Comparison of ENCODE assay signal across 19 cellular contexts in genomic region chr22:38783095-38783710, GRCh38. TPM values are rescaled to one million over a fixed set of nuclear protein-coding genes. Genes with fewer than 3 reads are reported as not detected.
A peak's percentile ranks its signal among the peaks of the same experiment; 100 is the strongest.
DNase-seq lines count a peak whose midpoint lies in the region; ATAC-seq and TF ChIP-seq lines count a peak whose summit lies in the region.
"Had no signal": no experiment of that assay in that cellular context is flagged by ENCODE, and none has a peak within 500 bp of the region (broad histone marks: within the 10 kb centered on the region; RNA-seq: fewer than 3 reads in every experiment).

No MANE protein-coding gene starts in this region.

- no peaks in the 10 kb centered on the region for H3K27me3 Mint-ChIP-seq in neural progenitor cell (ENCODE audit: insufficient read depth, low read depth)
- H3K27me3 Mint-ChIP-seq: activated CD4-positive, alpha-beta memory T cell treated with anti-CD3 and anti-CD28 coated beads for 36 hours; activated naive CD4-positive, alpha-beta T cell treated with anti-CD3 and anti-CD28 coated beads, Interleukin-2, amount 10 ng/mL, durations not matched to agents 7 days and 5 days had no signal

- ATAC-seq in foreskin keratinocyte (no peak), GM21447 (IDR thresholded peaks at IDR 0.05; ENCODE audit: unreplicated experiment) (no peak)
- ATAC-seq: sciatic nerve had no signal

- H3K27ac ChIP-seq in BLaER1 treated with 17β-estradiol and CSF1 and Interleukin-3, amounts not matched to agents 10 nM and 100 nM, result peak overlapping the region in 10 of 11 experiments; percentile 12 to 71 (median 64); a peak in 17 of 22 replicates
- H3K27ac ChIP-seq in neural progenitor cell (no peak overlapping the region), foreskin keratinocyte (no peak overlapping the region)
- H3K27ac ChIP-seq: ovary had no signal

- H3K4me3 ChIP-seq in BLaER1 treated with 17β-estradiol and CSF1 and Interleukin-3, amounts not matched to agents 10 nM and 100 nM, result no peak overlapping the region
- H3K4me3 ChIP-seq in fibroblast of pulmonary artery (replicated peaks; ENCODE audit: low read depth, low read length) (no peak overlapping the region), neural progenitor cell (no peak overlapping the region)
- H3K4me3 ChIP-seq: ovary had no signal

- H4K20me1 ChIP-seq in BLaER1 treated with 17β-estradiol and CSF1 and Interleukin-3, amounts not matched to agents 10 nM and 100 nM, result peaks cover 0 to 4% (median 0%) of the 10 kb centered on the region in 11 experiments; a peak in 2 of 22 replicates
- H4K20me1 ChIP-seq in neural progenitor cell (ENCODE audit: low read depth), result peaks cover 3% of the 10 kb centered on the region

- H3K27me3 ChIP-seq in BLaER1 treated with 17β-estradiol and CSF1 and Interleukin-3, amounts not matched to agents 10 nM and 100 nM, result no peaks in the 10 kb centered on the region
- H3K27me3 ChIP-seq in neural progenitor cell (no peaks in the 10 kb centered on the region), foreskin keratinocyte (no peaks in the 10 kb centered on the region)
- H3K27me3 ChIP-seq: ovary had no signal

- peaks cover 0 to 32% (median 17%) of the 10 kb centered on the region in 11 experiments; a peak in 15 of 22 replicates for H3K36me3 ChIP-seq in BLaER1 treated with 17β-estradiol and CSF1 and Interleukin-3, amounts not matched to agents 10 nM and 100 nM
- no peaks in the 10 kb centered on the region for H3K36me3 ChIP-seq in neural progenitor cell
- H3K36me3 ChIP-seq: ovary had no signal

- H3K9ac ChIP-seq in BLaER1 treated with 17β-estradiol and CSF1 and Interleukin-3, amounts not matched to agents 10 nM and 100 nM, result peak overlapping the region in 8 of 11 experiments; percentile 9 to 62 (median 54); a peak in 9 of 22 replicates
- H3K9ac ChIP-seq in neural progenitor cell, result no peak overlapping the region

- peaks cover 5% of the 10 kb centered on the region for H3K36me3 Mint-ChIP-seq in neural progenitor cell
- H3K36me3 Mint-ChIP-seq: activated CD4-positive, alpha-beta memory T cell treated with anti-CD3 and anti-CD28 coated beads for 36 hours had no signal

- H3K9me3 ChIP-seq in BLaER1 treated with 17β-estradiol and CSF1 and Interleukin-3, amounts not matched to agents 10 nM and 100 nM (replicated peaks in 1 of 11), result no peaks in the 10 kb centered on the region
- H3K9me3 ChIP-seq in neural progenitor cell (ENCODE audit: low read depth), result no peaks in the 10 kb centered on the region
- H3K9me3 ChIP-seq: ovary had no signal

- H3K27ac Mint-ChIP-seq in neural progenitor cell, result peak overlapping the region; percentile 50
- H3K27ac Mint-ChIP-seq: activated naive CD4-positive, alpha-beta T cell treated with anti-CD3 and anti-CD28 coated beads, Interleukin-2, amount 10 ng/mL, durations not matched to agents 7 days and 5 days had no signal

- no peaks in the 10 kb centered on the region for H3F3A ChIP-seq in neural progenitor cell (ENCODE audit: low read depth)

- peaks cover 18 to 43% (median 29%) of the 10 kb centered on the region in 10 experiments for H3K4me1 ChIP-seq in BLaER1 treated with 17β-estradiol and CSF1 and Interleukin-3, amounts not matched to agents 10 nM and 100 nM
- H3K4me1 ChIP-seq in neural progenitor cell, result peaks cover 7% of the 10 kb centered on the region
- H3K4me1 ChIP-seq in foreskin keratinocyte, result no peaks in the 10 kb centered on the region

- no peaks in the 10 kb centered on the region for H3K9me3 Mint-ChIP-seq in neural progenitor cell
- H3K9me3 Mint-ChIP-seq: activated CD4-positive, alpha-beta memory T cell treated with anti-CD3 and anti-CD28 coated beads for 36 hours; activated naive CD4-positive, alpha-beta T cell treated with anti-CD3 and anti-CD28 coated beads, Interleukin-2, amount 10 ng/mL, durations not matched to agents 7 days and 5 days had no signal

- peak overlapping the region; percentile 53 to 77 (median 66); a peak in 21 of 22 replicates for H3K4me2 ChIP-seq in BLaER1 treated with 17β-estradiol and CSF1 and Interleukin-3, amounts not matched to agents 10 nM and 100 nM
- no peak overlapping the region for H3K4me2 ChIP-seq in neural progenitor cell

- no peak for TF ChIP-seq CTCF in fibroblast of pulmonary artery (IDR thresholded peaks at IDR 0.05; ENCODE audit: low read length, missing control alignments)
- no peak for TF ChIP-seq CTCF in neural progenitor cell (IDR thresholded peaks at IDR 0.05)
- no peak for TF ChIP-seq CTCF in foreskin keratinocyte (conservative IDR thresholded peaks at IDR 0.05)

- peaks cover 10% of the 10 kb centered on the region for H3K4me1 Mint-ChIP-seq in neural progenitor cell

- no peak overlapping the region for H2AFZ ChIP-seq in neural progenitor cell (replicated peaks)

- H3K79me2 ChIP-seq in neural progenitor cell (ENCODE audit: low read depth), result no peaks in the 10 kb centered on the region

- peak; percentile 55 for DNase-seq in MV-4-11 (lab: John Stamatoyannopoulos, UW)
- peak; percentile 26 for DNase-seq in fibroblast of pulmonary artery (ENCODE audit: low read depth)
- no peak for DNase-seq in neural progenitor cell (ENCODE audit: low spot score)
- no peak for DNase-seq in T-helper 2 cell
- DNase-seq in NCI-H345 (lab: John Stamatoyannopoulos, UW), result no peak
- no peak for DNase-seq in foreskin keratinocyte
- DNase-seq: activated naive CD4-positive, alpha-beta T cell treated with anti-CD3 and anti-CD28 coated beads, Interleukin-2, amount 10 ng/mL, durations not matched to agents 7 days and 5 days; activated T-cell treated with anti-CD3 and anti-CD28 coated beads for 4 hours; Calu3; cortex of kidney; NCI-H2029 treated with DMSO at 0.1 percent for 48 hours; NCI-H510A; ovary; stimulated activated naive CD8-positive, alpha-beta T cell treated with anti-CD3 and anti-CD28 coated beads, Interleukin-15, Interleukin-2, amounts not matched to agents 100 U/mL and 50 U/mL, for 24 hours; trophoblast cell had no signal

- H3K4me3 Mint-ChIP-seq in neural progenitor cell, result no peak overlapping the region
- H3K4me3 Mint-ChIP-seq: activated CD4-positive, alpha-beta memory T cell treated with anti-CD3 and anti-CD28 coated beads for 36 hours; activated naive CD4-positive, alpha-beta T cell treated with anti-CD3 and anti-CD28 coated beads, Interleukin-2, amount 10 ng/mL, durations not matched to agents 7 days and 5 days had no signal

RNA-seq across cellular contexts. Expression of gene DNAL4, which starts 10.7 kb away (rescaled TPM):
- total RNA-seq in neural progenitor cell (ENCODE audit: low replicate concordance) (10.7 and 24.3 TPM in 2 replicates), foreskin keratinocyte (14.0 and 16.3 TPM in 2 replicates)
- polyA plus RNA-seq in foreskin keratinocyte, result 16.7 and 18.8 TPM in 2 replicates

RNA-seq across cellular contexts. Expression of gene SUN2, which starts 27.4 kb away (rescaled TPM):
- 16.2 and 33.5 TPM in 2 replicates for total RNA-seq in neural progenitor cell (ENCODE audit: low replicate concordance)
- 47.7 and 48.4 TPM in 2 replicates for total RNA-seq in foreskin keratinocyte
- 29.9 and 33.0 TPM in 2 replicates for polyA plus RNA-seq in foreskin keratinocyte

Comparison
In these comparisons a context has a peak if more than half of its experiments do, and no peak if none do; other contexts are left out.
1. H3K27ac ChIP-seq: peak in BLaER1 treated with 17β-estradiol and CSF1 and Interleukin-3, amounts not matched to agents 10 nM and 100 nM (10 of 11); none in neural progenitor cell (single experiment) and foreskin keratinocyte (single experiment).
2. DNase-seq: peak in MV-4-11 (single experiment) and fibroblast of pulmonary artery (single experiment); none in neural progenitor cell (single experiment), T-helper 2 cell (0 of 5), NCI-H345 (single experiment) and foreskin keratinocyte (0 of 2).